Comparison of ENCODE assay signal across 26 cellular contexts in the genomic region with DNA sequence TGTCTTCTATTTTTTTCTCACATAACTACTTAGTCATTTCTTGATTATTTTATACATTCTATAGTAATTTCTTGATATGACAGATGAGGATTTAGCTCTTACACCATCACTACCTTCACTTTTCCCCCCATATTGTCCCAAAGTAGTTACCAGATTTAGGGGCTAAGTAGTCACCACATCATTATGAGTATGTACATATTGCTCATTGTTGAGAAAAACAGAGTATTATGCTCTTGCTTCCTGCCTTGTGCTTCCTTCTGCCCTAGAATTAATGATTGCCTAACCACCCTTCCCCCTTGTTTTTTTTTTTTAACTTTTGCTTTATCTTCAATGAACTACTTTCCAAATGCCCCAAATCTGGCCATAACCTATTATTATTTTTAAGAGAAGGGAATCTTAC. TPM values are rescaled to one million over a fixed set of nuclear protein-coding genes. Genes with fewer than 3 reads are reported as not detected.
DNase-seq lines count a peak whose midpoint lies in the region; TF ChIP-seq lines count a peak whose summit lies in the region.
"Had no signal": no experiment of that assay in that cellular context is flagged by ENCODE, and none has a peak within 500 bp of the region (broad histone marks: within the 10 kb centered on the region; RNA-seq: fewer than 3 reads in every experiment).

No MANE protein-coding gene starts in this region.

- no peak for TF ChIP-seq EP300 in transverse colon (IDR thresholded peaks at IDR 0.05; ENCODE audit: low read depth)

- H3K27ac ChIP-seq in transverse colon, result no peak overlapping the region
- H3K27ac ChIP-seq: BLaER1 treated with 17β-estradiol and CSF1 and Interleukin-3, amounts not matched to agents 10 nM and 100 nM; RWPE1 had no signal

- peaks cover 31% of the 10 kb centered on the region for H3K27me3 Mint-ChIP-seq in activated T-cell treated with anti-CD3 and anti-CD28 coated beads, Interleukin-2, amount 50 U/mL, for 24 hours

- peak overlapping the region; percentile 52 for H3K27ac Mint-ChIP-seq in activated T-cell treated with anti-CD3 and anti-CD28 coated beads, Interleukin-2, amount 50 U/mL, for 24 hours
- H3K27ac Mint-ChIP-seq: CD8-positive, alpha-beta memory T cell had no signal

- no peak overlapping the region for H3K4me3 ChIP-seq in transverse colon
- H3K4me3 ChIP-seq: BLaER1 treated with 17β-estradiol and CSF1 and Interleukin-3, amounts not matched to agents 10 nM and 100 nM had no signal

- H3K27me3 ChIP-seq in transverse colon, result peaks cover 18% of the 10 kb centered on the region

- in situ Hi-C loops in transverse colon (cut with MboI; ENCODE audit: low pct_ligation_motif_present in 1 of 4, low pct_unique_long_range_greater_than_20kb in 1 of 4, low sequenced_read_pairs in 3 of 4), result loop anchor here in 3 of 4 donors (5.0 to 10.0 kb wide), 3 partner anchors 169 to 229 kb away; a partner anchor contains a TSS

- H3K4me1 Mint-ChIP-seq in activated T-cell treated with anti-CD3 and anti-CD28 coated beads, Interleukin-2, amount 50 U/mL, for 24 hours (ENCODE audit: low read depth), result peaks cover 41% of the 10 kb centered on the region

- peaks cover 0 to 4% (median 2%) of the 10 kb centered on the region in 4 donors for H3K4me1 ChIP-seq in transverse colon

- no peak for DNase-seq in activated T-cell treated with anti-CD3 and anti-CD28 coated beads, Interleukin-2, amount 50 U/mL, for 24 hours
- no peak for DNase-seq in activated T-cell treated with anti-CD3 and anti-CD28 coated beads, Interleukin-2, amount 50 U/mL, for 48 hours
- DNase-seq in CD1c-positive myeloid dendritic cell (ENCODE audit: extremely low spot score), result peak; percentile 44
- peak; percentile 15 for DNase-seq in MV-4-11 (lab: John Stamatoyannopoulos, UW)
- DNase-seq in kidney tubule cell (ENCODE audit: low spot score), result peak; percentile 44
- DNase-seq in NCI-H2081 treated with DMSO at 0.1 percent for 48 hours (lab: John Stamatoyannopoulos, UW), result no peak
- DNase-seq in ecto neural progenitor cell (ENCODE audit: low spot score), result no peak
- DNase-seq in transverse colon, result no peak
- DNase-seq: CD8-positive, alpha-beta memory T cell; DMS 273 treated with DMSO at 0.1 percent for 48 hours; DMS79; EL; GDM1; IMR-90; KG1; NCI-H1105 treated with DMSO at 0.1 percent for 48 hours; NCI-H2029; NCI-H446 treated with DMSO at 0.1 percent for 48 hours; NCI-H526; NCI-H82; NK-92 treated with Interleukin-12 subunit alpha and Interleukin-12 subunit beta, amount 100 ng/mL, for 24 hours; SHP77; SK-N-SH; SW 1271 had no signal

- no peaks in the 10 kb centered on the region for H3K36me3 ChIP-seq in transverse colon
- H3K36me3 ChIP-seq: BLaER1 treated with 17β-estradiol and CSF1 and Interleukin-3, amounts not matched to agents 10 nM and 100 nM had no signal

- intact Hi-C loops in transverse colon (cut with DNase I; ENCODE audit: low total_unique reads), result no loop called here

- no peaks in the 10 kb centered on the region for H3K36me3 Mint-ChIP-seq in activated T-cell treated with anti-CD3 and anti-CD28 coated beads, Interleukin-2, amount 50 U/mL, for 24 hours (ENCODE audit: low read depth)
- H3K36me3 Mint-ChIP-seq: CD8-positive, alpha-beta memory T cell had no signal

- H3K4me3 Mint-ChIP-seq in activated T-cell treated with anti-CD3 and anti-CD28 coated beads, Interleukin-2, amount 50 U/mL, for 24 hours, result no peak overlapping the region

- no peaks in the 10 kb centered on the region for H3K9me3 ChIP-seq in transverse colon
- H3K9me3 ChIP-seq: BLaER1 treated with 17β-estradiol and CSF1 and Interleukin-3, amounts not matched to agents 10 nM and 100 nM; SK-N-SH had no signal

- TF ChIP-seq CTCF in transverse colon (IDR thresholded peaks at IDR 0.05), result no peak

- H3K9me3 Mint-ChIP-seq in activated T-cell treated with anti-CD3 and anti-CD28 coated beads, Interleukin-2, amount 50 U/mL, for 24 hours, result peaks cover 4% of the 10 kb centered on the region

- TF ChIP-seq POLR2A in transverse colon (IDR thresholded peaks at IDR 0.05), result no peak

RNA-seq across cellular contexts. Expression of a gene that starts 6.8 kb away (rescaled TPM):
- total RNA-seq in transverse colon, result 1,000 to 10,000 TPM in 3 of 4 donors, 100 to 1,000 TPM in 1; 915 to 3,432 (median 2,814) TPM

RNA-seq across cellular contexts. Expression of a gene that starts 39.6 kb away (rescaled TPM):
- 10 to 100 TPM in 3 of 4 donors, 1 to 10 TPM in 1; 7.8 to 45.3 (median 19.9) TPM for total RNA-seq in transverse colon

Comparison
In these comparisons a context has a peak if more than half of its experiments do, and no peak if none do; other contexts are left out.
1. DNase-seq: peak in CD1c-positive myeloid dendritic cell (single experiment), MV-4-11 (single experiment) and kidney tubule cell (single experiment); none in activated T-cell treated with anti-CD3 and anti-CD28 coated beads, Interleukin-2, amount 50 U/mL, for 24 hours (single experiment), activated T-cell treated with anti-CD3 and anti-CD28 coated beads, Interleukin-2, amount 50 U/mL, for 48 hours (0 of 2), NCI-H2081 treated with DMSO at 0.1 percent for 48 hours (single experiment), ecto neural progenitor cell (single experiment) and transverse colon (single experiment).